In the genomic region with DNA sequence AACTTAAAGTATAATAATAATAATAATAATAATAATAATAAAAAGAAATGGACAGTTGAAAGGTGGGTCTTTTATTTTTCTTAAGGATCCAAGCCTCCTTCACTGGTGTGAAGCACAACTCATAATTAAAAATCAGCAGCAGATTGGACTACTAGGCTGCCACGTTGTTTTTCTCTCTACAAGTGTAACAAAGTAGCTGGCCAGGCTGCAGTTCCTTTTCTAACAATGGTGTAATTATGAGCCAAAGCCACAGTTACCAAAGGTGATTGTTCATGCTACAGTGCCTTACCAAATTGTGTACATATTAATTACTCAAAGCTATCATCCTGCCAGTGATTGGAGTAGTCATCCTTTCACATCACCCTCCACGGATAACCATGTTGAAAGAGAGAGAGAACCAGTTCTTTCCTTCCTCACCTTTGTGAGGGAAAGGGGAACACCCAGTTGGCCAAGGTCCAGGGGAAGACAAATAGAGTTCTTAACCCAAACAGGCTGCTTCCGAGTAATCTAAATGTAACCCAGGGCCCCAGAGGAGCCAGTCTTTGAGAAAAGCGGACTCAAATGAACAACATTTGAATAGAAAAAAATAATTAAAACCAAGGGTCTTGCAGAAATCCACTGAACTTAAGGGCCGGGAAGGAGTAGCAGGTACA, we compare ENCODE assay signal across 22 cellular contexts.
DNase-seq lines count a peak whose midpoint lies in the region; TF ChIP-seq lines count a peak whose summit lies in the region.
"Had no signal": no experiment of that assay in that cellular context is flagged by ENCODE, and none has a peak within 500 bp of the region (broad histone marks: within the 10 kb centered on the region; RNA-seq: fewer than 3 reads in every experiment).

No MANE protein-coding gene starts in this region.

- H3K4me3 ChIP-seq in mammary epithelial cell (replicated peaks in 1 of 3; ENCODE audit: insufficient read depth in 1 of 3, low read depth in 2 of 3, low read length in 3 of 3) (no peak overlapping the region), testis (no peak overlapping the region)
- H3K4me3 ChIP-seq: heart right ventricle, SK-N-MC, upper lobe of right lung had no signal

- H3K4me3 Mint-ChIP-seq in MCF 10A (ENCODE audit: unreplicated experiment) = no peak overlapping the region
- H3K4me3 Mint-ChIP-seq: activated T-cell treated with anti-CD3 and anti-CD28 coated beads, Interleukin-2, amount 50 U/mL, for 4 hours; natural killer cell; stimulated activated effector memory CD8-positive, alpha-beta T cell treated with anti-CD3 and anti-CD28 coated beads, Interleukin-12 subunit alpha, Interleukin-12 subunit beta, amount 100 ng/mL, for 72 hours; T-helper 1 cell treated with Interleukin-12 subunit alpha and Interleukin-12 subunit beta and Interleukin-4 antibody, amounts not matched to agents 30 μg/mL and 1 μg/mL, for 36 hours had no signal

- peaks cover 5% of the 10 kb centered on the region for H3K9me3 Mint-ChIP-seq in MCF 10A (ENCODE audit: unreplicated experiment)
- H3K9me3 Mint-ChIP-seq: activated T-cell treated with anti-CD3 and anti-CD28 coated beads, Interleukin-2, amount 50 U/mL, for 4 hours; natural killer cell had no signal

- H3K79me2 ChIP-seq in mammary epithelial cell (ENCODE audit: insufficient read depth, low read length) = no peaks in the 10 kb centered on the region

- H3K27me3 ChIP-seq in mammary epithelial cell (ENCODE audit: insufficient read depth, low read length) = no peaks in the 10 kb centered on the region
- H3K27me3 ChIP-seq in testis = no peaks in the 10 kb centered on the region
- H3K27me3 ChIP-seq: upper lobe of right lung had no signal

- in situ Hi-C loops in mammary epithelial cell (cut with MboI; ENCODE audit: low sequenced_read_pairs in 2 of 2) = no loop called here

- peak overlapping the region; percentile 0 for H3K9ac ChIP-seq in mammary epithelial cell (ENCODE audit: insufficient read depth, low read length)

- no peaks in the 10 kb centered on the region for H3K36me3 ChIP-seq in mammary epithelial cell (ENCODE audit: insufficient read depth, low read length)
- H3K36me3 ChIP-seq in testis (ENCODE audit: low read depth, missing control alignments) = no peaks in the 10 kb centered on the region
- H3K36me3 ChIP-seq: heart right ventricle, upper lobe of right lung had no signal

- CTCF ChIA-PET in mammary epithelial cell (lab: Charles Lee; ENCODE audit: low non-redundant PET) = no interaction called here
- CTCF ChIA-PET in MCF 10A (lab: Yijun Ruan, JAX) = no interaction called here

- BruUV-seq in mammary epithelial cell (replicated peaks; lab: Mats Ljungman, UMichigan) = no TSS peak
- no TSS peak for BruUV-seq in MCF 10A (replicated peaks; lab: Mats Ljungman, UMichigan)

- no peak overlapping the region for H3K27ac Mint-ChIP-seq in MCF 10A (ENCODE audit: low read depth, unreplicated experiment)
- H3K27ac Mint-ChIP-seq: natural killer cell; stimulated activated effector memory CD8-positive, alpha-beta T cell treated with anti-CD3 and anti-CD28 coated beads, Interleukin-12 subunit alpha, Interleukin-12 subunit beta, amount 100 ng/mL, for 72 hours; T-helper 1 cell treated with Interleukin-12 subunit alpha and Interleukin-12 subunit beta and Interleukin-4 antibody, amounts not matched to agents 30 μg/mL and 1 μg/mL, for 36 hours had no signal

- POLR2A ChIA-PET in MCF 10A (lab: Yijun Ruan, JAX) = no interaction called here

- H3K27me3 Mint-ChIP-seq in MCF 10A (ENCODE audit: insufficient read depth, unreplicated experiment) = peaks cover 34% of the 10 kb centered on the region

- intact Hi-C loops in mammary epithelial cell (cut with micrococcal nuclease) (no loop called here), MCF 10A (cut with micrococcal nuclease) (no loop called here), testis (cut with DNase I; ENCODE audit: low total_unique reads) (no loop called here)

- DNase-seq in mammary epithelial cell (peak; percentile 1), MCF 10A (ENCODE audit: unreplicated experiment) (no peak), NCI-H146 (lab: John Stamatoyannopoulos, UW) (peak; percentile 81), NCI-H748 (lab: John Stamatoyannopoulos, UW; ENCODE audit: unreplicated experiment) (peak; percentile 97), testis (peak; percentile 61), NOMO-1 treated with DMSO at 0.1 percent for 48 hours (lab: John Stamatoyannopoulos, UW; ENCODE audit: unreplicated experiment) (no peak), NCI-H526 (lab: John Stamatoyannopoulos, UW) (no peak), SK-N-DZ (ENCODE audit: low spot score) (no peak)
- DNase-seq: ACHN; activated CD4-positive, alpha-beta T cell treated with anti-CD3 and anti-CD28 coated beads for 4 hours; activated T-cell treated with anti-CD3 and anti-CD28 coated beads, Interleukin-2, amount 50 U/mL, for 4 hours; EL; heart right ventricle; natural killer cell; NCI-H446 treated with DMSO at 0.1 percent for 48 hours; retina; substantia nigra; upper lobe of right lung had no signal

- no peak overlapping the region for H2AFZ ChIP-seq in mammary epithelial cell (ENCODE audit: low read depth, low read length)

- no peaks in the 10 kb centered on the region for H4K20me1 ChIP-seq in mammary epithelial cell (ENCODE audit: insufficient read depth, low read length)

- no peaks in the 10 kb centered on the region for H3K9me3 ChIP-seq in mammary epithelial cell (replicated peaks; ENCODE audit: insufficient read depth, low read length)
- no peaks in the 10 kb centered on the region for H3K9me3 ChIP-seq in testis
- H3K9me3 ChIP-seq: upper lobe of right lung had no signal

- H3K27ac ChIP-seq in mammary epithelial cell (ENCODE audit: insufficient read depth, low read depth, low read length) (no peak overlapping the region), testis (no peak overlapping the region)
- H3K27ac ChIP-seq: epithelial cell of prostate, heart right ventricle, SK-N-MC, upper lobe of right lung had no signal

- TF ChIP-seq POLR2A in testis (IDR thresholded peaks at IDR 0.05) = no peak

- no peak overlapping the region for H3K4me2 ChIP-seq in mammary epithelial cell (ENCODE audit: insufficient read depth, low read depth, low read length)

- H3K4me1 ChIP-seq in mammary epithelial cell (ENCODE audit: insufficient read depth, low read length) = no peaks in the 10 kb centered on the region
- no peaks in the 10 kb centered on the region for H3K4me1 ChIP-seq in testis
- H3K4me1 ChIP-seq: upper lobe of right lung had no signal

- no peak for TF ChIP-seq CTCF in mammary epithelial cell (conservative IDR thresholded peaks at IDR 0.05 in 1 of 2, IDR thresholded peaks at IDR 0.05 in 1 of 2; ENCODE audit: extremely low read depth in 1 of 2, insufficient read depth in 1 of 2, low read depth in 1 of 2, low read length in 2 of 2)
- no peak for TF ChIP-seq CTCF in MCF 10A (IDR thresholded peaks at IDR 0.05; ENCODE audit: unreplicated experiment)
- TF ChIP-seq CTCF in testis (IDR thresholded peaks at IDR 0.05) = no peak

- no peaks in the 10 kb centered on the region for H3K4me1 Mint-ChIP-seq in MCF 10A (ENCODE audit: insufficient read depth, unreplicated experiment)
- H3K4me1 Mint-ChIP-seq: natural killer cell; stimulated activated effector memory CD8-positive, alpha-beta T cell treated with anti-CD3 and anti-CD28 coated beads, Interleukin-12 subunit alpha, Interleukin-12 subunit beta, amount 100 ng/mL, for 72 hours had no signal

- H3K36me3 Mint-ChIP-seq in MCF 10A (ENCODE audit: insufficient read depth, unreplicated experiment) = no peaks in the 10 kb centered on the region
- H3K36me3 Mint-ChIP-seq: natural killer cell; stimulated activated effector memory CD8-positive, alpha-beta T cell treated with anti-CD3 and anti-CD28 coated beads, Interleukin-12 subunit alpha, Interleukin-12 subunit beta, amount 100 ng/mL, for 72 hours had no signal

- dilution Hi-C loops in mammary epithelial cell (cut with HindIII; ENCODE audit: low sequenced_read_pairs) = loop anchor here (5.0 kb wide), 1 partner anchor 70 kb away; no protein-coding TSS in a partner anchor

- 48% methylated on average over 5 of the region's 5 CpGs for WGBS in mammary epithelial cell (ENCODE audit: low coverage, missing lambda C conversion rate)
- 60 to 69% methylated on average over 5 of the region's 5 CpGs for whole genome bisulfite sequencing in testis, 2 donors

Comparison
In these comparisons a context has a peak if more than half of its experiments do, and no peak if none do; other contexts are left out.
1. DNase-seq: peak in mammary epithelial cell (single experiment), NCI-H146 (single experiment), NCI-H748 (single experiment) and testis (single experiment); none in MCF 10A (single experiment), NOMO-1 treated with DMSO at 0.1 percent for 48 hours (single experiment), NCI-H526 (0 of 2) and SK-N-DZ (single experiment).